8 cellular contexts compared by ENCODE assay signal in genomic region chr1:156281281-156282142, GRCh38. TPM values are rescaled to one million over a fixed set of nuclear protein-coding genes. Genes with fewer than 3 reads are reported as not detected.
DNase-seq lines count a peak whose midpoint lies in the region; ATAC-seq, FAIRE-seq and TF ChIP-seq lines count a peak whose summit lies in the region.

No MANE protein-coding gene starts in this region.

- in situ Hi-C loops in ACHN (cut with HindIII; ENCODE audit: low pct_ligation_motif_present, low pct_unique_long_range_greater_than_20kb, low sequenced_read_pairs): no loop called here
- in situ Hi-C loops in KBM-7 (cut with MboI; ENCODE audit: low pct_unique_long_range_greater_than_20kb, low sequenced_read_pairs): no loop called here

- H3K4me1 Mint-ChIP-seq in endothelial cell (ENCODE audit: unreplicated experiment) (peaks cover 21% of the 10 kb centered on the region), naive B cell (peaks cover 39 to 45% (median 42%) of the 10 kb centered on the region in 3 donors)

- H3K36me3 ChIP-seq in thymus (ENCODE audit: control insufficient read depth, insufficient read depth): peaks cover 35% of the 10 kb centered on the region

- ATAC-seq in naive B cell (ENCODE audit: low read depth in 2 of 2): peak in 1 of 2 donors; percentile 15

- DNase-seq in ACHN: peak; percentile 50
- DNase-seq in GM18507 (ENCODE audit: extremely low spot score, insufficient read length, low read depth): peak; percentile 17
- DNase-seq in KBM-7: peak; percentile 79
- no peak for DNase-seq in endothelial cell (ENCODE audit: low spot score)
- no peak for DNase-seq in naive B cell
- DNase-seq in effector CD8-positive, alpha-beta T cell (lab: John Stamatoyannopoulos, UW): no peak

- peaks cover 23% of the 10 kb centered on the region for H3K36me3 Mint-ChIP-seq in endothelial cell (ENCODE audit: low read depth, unreplicated experiment)
- peaks cover 0 to 18% of the 10 kb centered on the region in 2 donors for H3K36me3 Mint-ChIP-seq in naive B cell

- WGBS in thymus: 40% methylated on average over 20 of the region's 20 CpGs

- H3K9me3 ChIP-seq in thymus (ENCODE audit: control insufficient read depth): no peaks in the 10 kb centered on the region

- H3K9me3 Mint-ChIP-seq in endothelial cell (ENCODE audit: unreplicated experiment) (no peaks in the 10 kb centered on the region), naive B cell (no peaks in the 10 kb centered on the region)

- H3K27me3 Mint-ChIP-seq in endothelial cell (ENCODE audit: unreplicated experiment) (peaks cover 4% of the 10 kb centered on the region), naive B cell (no peaks in the 10 kb centered on the region)

- TF ChIP-seq CTCF in WI38 (IDR thresholded peaks at IDR 0.05; ENCODE audit: low read depth, low read length) (no peak), endothelial cell (IDR thresholded peaks at IDR 0.05; ENCODE audit: unreplicated experiment) (no peak)

- peak; percentile 66 for FAIRE-seq in GM18507 (lab: Jason Lieb, UNC)

- peak overlapping the region; percentile 92 for H3K27ac Mint-ChIP-seq in endothelial cell (ENCODE audit: unreplicated experiment)
- H3K27ac Mint-ChIP-seq in naive B cell: peak overlapping the region in 5 of 6 donors; percentile 63 to 96 (median 89)

- H3K27ac ChIP-seq in thymus (ENCODE audit: low read depth): no peak overlapping the region

- H3K4me1 ChIP-seq in thymus (ENCODE audit: control insufficient read depth, insufficient read depth, low read length): peaks cover 14% of the 10 kb centered on the region

- peak overlapping the region; percentile 99 for H3K4me3 Mint-ChIP-seq in endothelial cell (ENCODE audit: unreplicated experiment)
- H3K4me3 Mint-ChIP-seq in naive B cell: peak overlapping the region; percentile 91 to 99 (median 97)

- H3K27me3 ChIP-seq in thymus (ENCODE audit: control insufficient read depth, insufficient read depth): no peaks in the 10 kb centered on the region

- H3K4me3 ChIP-seq in WI38 (ENCODE audit: low read depth, low read length): peak overlapping the region; percentile 95
- H3K4me3 ChIP-seq in thymus (ENCODE audit: low read length): peak overlapping the region; percentile 63

RNA-seq across cellular contexts. Expression of gene SMG5, which starts 1.1 kb away (rescaled TPM):
- 75.2 TPM for total RNA-seq in endothelial cell (ENCODE audit: unreplicated experiment)
- polyA plus RNA-seq in naive B cell (ENCODE audit: low read depth in 6 of 6) (10 to 100 TPM in 5 of 6 donors, 1 to 10 TPM in 1; 8.3 to 30.9 (median 12.6) TPM), thymus (28.2 TPM)

RNA-seq across cellular contexts. Expression of gene TMEM79, which starts 2.6 kb away (rescaled TPM):
- 2.9 TPM for total RNA-seq in endothelial cell (ENCODE audit: unreplicated experiment)
- polyA plus RNA-seq in naive B cell (ENCODE audit: low read depth in 6 of 6) (10 to 100 TPM in 3 of 6 donors, 1 to 10 TPM in 3; 6.9 to 13.0 (median 9.5) TPM), thymus (10.2 TPM)

RNA-seq across cellular contexts. Expression of gene GLMP, which starts 14.0 kb away (rescaled TPM):
- 97.2 TPM for total RNA-seq in endothelial cell (ENCODE audit: unreplicated experiment)
- 10 to 100 TPM in 2 of 6 donors, 1 to 10 TPM in 4; 6.3 to 13.4 (median 8.9) TPM for polyA plus RNA-seq in naive B cell (ENCODE audit: low read depth in 6 of 6)
- 40.0 TPM for polyA plus RNA-seq in thymus

RNA-seq across cellular contexts. Expression of gene VHLL, which starts 17.6 kb away (rescaled TPM):
- total RNA-seq in endothelial cell (ENCODE audit: unreplicated experiment): not detected
- polyA plus RNA-seq in naive B cell (ENCODE audit: low read depth in 6 of 6) (not detected), thymus (0.09 TPM)

RNA-seq across cellular contexts. Expression of gene PAQR6, which starts 33.7 kb away (rescaled TPM):
- total RNA-seq in endothelial cell (ENCODE audit: unreplicated experiment): 8.4 TPM
- not detected for polyA plus RNA-seq in naive B cell (ENCODE audit: low read depth in 6 of 6)
- 8.6 TPM for polyA plus RNA-seq in thymus

Comparison
In these comparisons a context has a peak if more than half of its experiments do, and no peak if none do; other contexts are left out.
1. DNase-seq: peak in ACHN (single experiment), GM18507 (single experiment) and KBM-7 (single experiment); none in endothelial cell (single experiment), naive B cell (single experiment) and effector CD8-positive, alpha-beta T cell (single experiment).